In the genomic region with DNA sequence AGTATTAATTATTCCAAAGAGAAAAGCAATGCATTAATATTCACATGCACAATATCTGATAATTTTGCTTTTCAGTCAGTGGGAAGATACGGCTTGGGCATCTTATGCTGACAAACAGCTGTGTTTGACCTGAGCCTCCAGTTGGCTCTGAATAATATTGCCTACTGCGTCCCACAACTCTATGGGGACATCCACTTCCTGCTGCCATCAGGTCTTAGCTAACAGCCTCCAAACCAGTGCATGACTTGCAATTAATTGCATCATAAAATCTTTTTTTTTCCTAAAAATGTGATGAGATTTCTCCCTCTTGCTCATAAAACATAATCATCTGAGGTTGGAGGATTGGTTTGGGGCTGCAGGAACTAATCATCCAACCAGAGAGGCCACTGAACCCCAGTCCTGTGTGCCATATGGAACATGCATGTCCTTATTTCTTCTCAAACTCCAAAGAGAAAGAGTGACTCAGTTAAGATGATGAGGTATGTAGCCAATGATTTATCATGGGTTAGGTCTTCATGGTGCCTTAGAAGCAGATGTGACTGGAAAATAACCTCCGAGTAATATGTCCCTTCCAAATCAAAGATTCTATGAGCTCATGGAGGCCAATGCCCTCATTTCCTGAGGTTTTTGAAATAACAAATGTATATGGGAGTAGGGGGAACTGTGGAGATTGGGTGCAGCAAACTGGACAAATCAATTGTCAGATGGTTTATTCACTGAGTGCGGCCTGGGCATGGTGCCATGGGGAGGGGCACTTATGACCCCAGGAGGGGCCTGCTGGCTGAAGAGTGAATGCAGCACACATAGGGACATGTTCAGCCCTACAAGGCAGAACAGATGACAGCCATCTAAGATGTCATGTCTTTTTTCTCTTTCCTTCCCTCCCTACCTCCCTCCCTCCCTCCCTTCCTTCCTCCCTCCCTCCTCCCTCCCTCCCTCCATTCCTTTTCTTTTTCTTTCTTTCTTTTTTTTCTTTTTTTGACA, we compare ENCODE assay signal across 22 cellular contexts. TPM values are rescaled to one million over a fixed set of nuclear protein-coding genes. Genes with fewer than 3 reads are reported as not detected.
"Had no signal": no experiment of that assay in that cellular context is flagged by ENCODE, and none has a peak within 500 bp of the region (broad histone marks: within the 10 kb centered on the region; RNA-seq: fewer than 3 reads in every experiment).

No MANE protein-coding gene starts in this region.

- H3K27ac ChIP-seq: brain microvascular endothelial cell, colonic mucosa, gastrocnemius medialis, left ventricle myocardium inferior, prostate gland, right atrium auricular region, skin epidermis, tibial nerve had no signal

- ATAC-seq: activated CD8-positive, alpha-beta T cell treated with anti-CD3 and anti-CD28 coated beads for 36 hours; activated T-helper 17 cell treated with anti-CD3 and anti-CD28 coated beads, Interleukin-2, amount 50 U/mL, for 72 hours; gastrocnemius medialis had no signal

- H3K36me3 ChIP-seq: brain microvascular endothelial cell, colonic mucosa, gastrocnemius medialis, left ventricle myocardium inferior, prostate gland, right atrium auricular region, tibial nerve had no signal

- DNase-seq: activated B cell treated with CpG ODN at 0.5 μM for 24 hours; activated CD4-positive, alpha-beta T cell treated with anti-CD3 and anti-CD28 coated beads for 48 hours; activated CD8-positive, alpha-beta T cell treated with anti-CD3 and anti-CD28 coated beads for 36 hours; activated naive CD4-positive, alpha-beta T cell treated with Interleukin-2 at 50 U/mL for 16 hours; activated T-cell treated with anti-CD3 and anti-CD28 coated beads, Interleukin-2, amount 50 U/mL, for 1 hour; aorta; brain microvascular endothelial cell; central memory CD4-positive, alpha-beta T cell; colonic mucosa; gastrocnemius medialis; left ventricle myocardium inferior; mammary epithelial cell; stimulated activated CD4-positive, alpha-beta T cell treated with anti-CD3 and anti-CD28 coated beads, Interleukin-15, amount 100 ng/mL, for 24 hours; stimulated activated CD4-positive, alpha-beta T cell treated with anti-CD3 and anti-CD28 coated beads, Interleukin-2, amount 100 ng/mL, for 48 hours had no signal

- H3K4me1 Mint-ChIP-seq: activated B cell treated with CpG ODN at 0.5 μM for 24 hours; activated T-helper 17 cell treated with anti-CD3 and anti-CD28 coated beads, Interleukin-2, amount 50 U/mL, for 72 hours; neural crest cell had no signal

- H3K9me3 ChIP-seq: colonic mucosa, gastrocnemius medialis, prostate gland had no signal

- H3K4me3 ChIP-seq: colonic mucosa, gastrocnemius medialis, left ventricle myocardium inferior, prostate gland, right atrium auricular region, skin epidermis, tibial nerve had no signal

- H3K27me3 ChIP-seq: brain microvascular endothelial cell, colonic mucosa, gastrocnemius medialis, right atrium auricular region, tibial nerve had no signal

- H3K27me3 Mint-ChIP-seq: activated B cell treated with CpG ODN at 0.5 μM for 24 hours; activated CD8-positive, alpha-beta T cell treated with anti-CD3 and anti-CD28 coated beads for 36 hours; activated T-helper 17 cell treated with anti-CD3 and anti-CD28 coated beads, Interleukin-2, amount 50 U/mL, for 72 hours; stimulated activated naive CD8-positive, alpha-beta T cell treated with anti-CD3 and anti-CD28 coated beads, Interleukin-15, Interleukin-2, amounts not matched to agents 100 ng/mL and 50 ng/mL, for 24 hours had no signal

- H3K27ac Mint-ChIP-seq: activated B cell treated with CpG ODN at 0.5 μM for 24 hours; activated CD8-positive, alpha-beta T cell treated with anti-CD3 and anti-CD28 coated beads for 36 hours; activated T-helper 17 cell treated with anti-CD3 and anti-CD28 coated beads, Interleukin-2, amount 50 U/mL, for 72 hours; stimulated activated naive CD8-positive, alpha-beta T cell treated with anti-CD3 and anti-CD28 coated beads, Interleukin-15, Interleukin-2, amounts not matched to agents 100 ng/mL and 50 ng/mL, for 24 hours had no signal

- H3K4me3 Mint-ChIP-seq: activated B cell treated with CpG ODN at 0.5 μM for 24 hours; activated CD8-positive, alpha-beta T cell treated with anti-CD3 and anti-CD28 coated beads for 36 hours; activated T-helper 17 cell treated with anti-CD3 and anti-CD28 coated beads, Interleukin-2, amount 50 U/mL, for 72 hours; neural crest cell; stimulated activated naive CD8-positive, alpha-beta T cell treated with anti-CD3 and anti-CD28 coated beads, Interleukin-15, Interleukin-2, amounts not matched to agents 100 ng/mL and 50 ng/mL, for 24 hours had no signal

- H3K4me1 ChIP-seq: colonic mucosa, gastrocnemius medialis, tibial nerve had no signal

RNA-seq across cellular contexts. Expression of gene EDAR, which starts 39.4 kb away (rescaled TPM):
- total RNA-seq: activated B cell treated with CpG ODN at 0.5 μM for 24 hours; activated T-helper 17 cell treated with anti-CD3 and anti-CD28 coated beads, Interleukin-2, amount 50 U/mL, for 72 hours; aorta; gastrocnemius medialis; neural crest cell; osteoblast; right atrium auricular region had no signal
- polyA plus RNA-seq: aorta had no signal
